ENCODE assay signal across 17 cellular contexts in genomic region chr21:33185852-33186251, GRCh38. TPM values are rescaled to one million over a fixed set of nuclear protein-coding genes. Genes with fewer than 3 reads are reported as not detected.
DNase-seq lines count a peak whose midpoint lies in the region; ATAC-seq and TF ChIP-seq lines count a peak whose summit lies in the region.
"Had no signal": no experiment of that assay in that cellular context is flagged by ENCODE, and none has a peak within 500 bp of the region (broad histone marks: within the 10 kb centered on the region; RNA-seq: fewer than 3 reads in every experiment).

No MANE protein-coding gene starts in this region.

- no peaks in the 10 kb centered on the region for H3K27me3 ChIP-seq in CD4-positive, CD25-positive, alpha-beta regulatory T cell (ENCODE audit: control insufficient read depth, insufficient read depth, low read length)
- H3K27me3 ChIP-seq in CD8-positive, alpha-beta memory T cell (ENCODE audit: insufficient read depth, low read length, poor library complexity, severe bottlenecking) = no peaks in the 10 kb centered on the region
- H3K27me3 ChIP-seq: thyroid gland had no signal

- H3K9me3 ChIP-seq in CD4-positive, CD25-positive, alpha-beta regulatory T cell (ENCODE audit: control insufficient read depth in 2 of 2, low read length in 2 of 2) = no peaks in the 10 kb centered on the region
- H3K9me3 ChIP-seq in CD8-positive, alpha-beta memory T cell (ENCODE audit: low read length) = no peaks in the 10 kb centered on the region
- H3K9me3 ChIP-seq: SJSA1, thyroid gland had no signal

- peak overlapping the region; percentile 36 to 81 (median 64) for H3K4me3 Mint-ChIP-seq in CD4-positive, CD25-positive, alpha-beta regulatory T cell
- peak overlapping the region in 6 of 7 donors; percentile 50 to 80 (median 58) for H3K4me3 Mint-ChIP-seq in CD8-positive, alpha-beta memory T cell
- H3K4me3 Mint-ChIP-seq in activated CD8-positive, alpha-beta T cell treated with anti-CD3 and anti-CD28 coated beads, Interleukin-2, amount 10 ng/mL, durations not matched to agents 7 days and 5 days = peak overlapping the region; percentile 32
- no peak overlapping the region for H3K4me3 Mint-ChIP-seq in memory B cell
- H3K4me3 Mint-ChIP-seq: B cell, HFFc6 had no signal

- CTCF ChIA-PET in CD8-positive, alpha-beta memory T cell (lab: Charles Lee) = interaction anchor here (1.0 to 4.9 kb wide), 4 partner anchors 11 to 246 kb away, joined by 3 to 33 read pairs (median 3); no protein-coding TSS in a partner anchor
- CTCF ChIA-PET in activated CD8-positive, alpha-beta T cell treated with anti-CD3 and anti-CD28 coated beads, Interleukin-2, amount 10 ng/mL, durations not matched to agents 7 days and 5 days (lab: Charles Lee) = interaction anchor here (0.6 to 2.4 kb wide), 11 partner anchors 8 to 421 kb away, joined by 3 to 23 read pairs (median 3); no protein-coding TSS in a partner anchor

- peaks cover 0 to 3% (median 0%) of the 10 kb centered on the region in 7 donors for H3K9me3 Mint-ChIP-seq in CD4-positive, CD25-positive, alpha-beta regulatory T cell
- H3K9me3 Mint-ChIP-seq in CD8-positive, alpha-beta memory T cell = no peaks in the 10 kb centered on the region
- H3K9me3 Mint-ChIP-seq in activated CD8-positive, alpha-beta T cell treated with anti-CD3 and anti-CD28 coated beads, Interleukin-2, amount 10 ng/mL, durations not matched to agents 7 days and 5 days (ENCODE audit: insufficient read depth) = no peaks in the 10 kb centered on the region
- H3K9me3 Mint-ChIP-seq in memory B cell = peaks cover 3% of the 10 kb centered on the region
- H3K9me3 Mint-ChIP-seq: HFFc6 had no signal

- peaks cover 8% of the 10 kb centered on the region for H3K27me3 Mint-ChIP-seq in CD4-positive, CD25-positive, alpha-beta regulatory T cell
- H3K27me3 Mint-ChIP-seq in CD8-positive, alpha-beta memory T cell = no peaks in the 10 kb centered on the region
- peaks cover 22% of the 10 kb centered on the region for H3K27me3 Mint-ChIP-seq in activated CD8-positive, alpha-beta T cell treated with anti-CD3 and anti-CD28 coated beads, Interleukin-2, amount 10 ng/mL, durations not matched to agents 7 days and 5 days (ENCODE audit: low read depth)
- H3K27me3 Mint-ChIP-seq in memory B cell = peaks cover 14% of the 10 kb centered on the region

- H3K36me3 ChIP-seq in CD4-positive, CD25-positive, alpha-beta regulatory T cell (ENCODE audit: control insufficient read depth, insufficient read depth, low read length) = no peaks in the 10 kb centered on the region
- no peaks in the 10 kb centered on the region for H3K36me3 ChIP-seq in CD8-positive, alpha-beta memory T cell (ENCODE audit: insufficient read depth, low read length)
- H3K36me3 ChIP-seq: SJSA1, thyroid gland had no signal

- no peaks in the 10 kb centered on the region for H3K36me3 Mint-ChIP-seq in CD4-positive, CD25-positive, alpha-beta regulatory T cell
- peaks cover 0 to 13% (median 5%) of the 10 kb centered on the region in 3 donors for H3K36me3 Mint-ChIP-seq in CD8-positive, alpha-beta memory T cell
- peaks cover 8% of the 10 kb centered on the region for H3K36me3 Mint-ChIP-seq in activated CD8-positive, alpha-beta T cell treated with anti-CD3 and anti-CD28 coated beads, Interleukin-2, amount 10 ng/mL, durations not matched to agents 7 days and 5 days (ENCODE audit: low read depth)
- no peaks in the 10 kb centered on the region for H3K36me3 Mint-ChIP-seq in memory B cell

- peak overlapping the region; percentile 65 for H3K27ac ChIP-seq in CD4-positive, CD25-positive, alpha-beta regulatory T cell (ENCODE audit: insufficient read depth, low read length, poor library complexity, severe bottlenecking)
- no peak overlapping the region for H3K27ac ChIP-seq in CD8-positive, alpha-beta memory T cell (ENCODE audit: low read depth, low read length)
- H3K27ac ChIP-seq: SJSA1 had no signal

- peak overlapping the region; percentile 88 to 99 (median 89) for H3K27ac Mint-ChIP-seq in CD4-positive, CD25-positive, alpha-beta regulatory T cell
- peak overlapping the region; percentile 11 to 93 (median 64) for H3K27ac Mint-ChIP-seq in CD8-positive, alpha-beta memory T cell
- H3K27ac Mint-ChIP-seq in activated CD8-positive, alpha-beta T cell treated with anti-CD3 and anti-CD28 coated beads, Interleukin-2, amount 10 ng/mL, durations not matched to agents 7 days and 5 days = peak overlapping the region; percentile 84
- no peak overlapping the region for H3K27ac Mint-ChIP-seq in memory B cell
- H3K27ac Mint-ChIP-seq: B cell, HFFc6 had no signal

- POLR2A ChIA-PET in CD8-positive, alpha-beta memory T cell (lab: Charles Lee) = interaction anchor here (0.6 to 1.5 kb wide), 3 partner anchors 80 to 354 kb away, joined by 4 to 11 read pairs (median 5); no protein-coding TSS in a partner anchor
- POLR2A ChIA-PET in activated CD8-positive, alpha-beta T cell treated with anti-CD3 and anti-CD28 coated beads, Interleukin-2, amount 10 ng/mL, durations not matched to agents 7 days and 5 days (lab: Charles Lee) = no interaction called here

- peak overlapping the region; percentile 75 for H3K4me3 ChIP-seq in CD4-positive, CD25-positive, alpha-beta regulatory T cell (ENCODE audit: low read depth, low read length)
- peak overlapping the region; percentile 45 for H3K4me3 ChIP-seq in CD8-positive, alpha-beta memory T cell (ENCODE audit: low read length)
- H3K4me3 ChIP-seq: SJSA1, thyroid gland had no signal

- ATAC-seq in CD4-positive, CD25-positive, alpha-beta regulatory T cell (ENCODE audit: low read depth in 2 of 2) = peak; percentile 94 to 96
- ATAC-seq in activated CD8-positive, alpha-beta T cell treated with anti-CD3 and anti-CD28 coated beads, Interleukin-2, amount 10 ng/mL, durations not matched to agents 7 days and 5 days = peak; percentile 87
- peak; percentile 31 for ATAC-seq in memory B cell (ENCODE audit: low read depth)
- ATAC-seq: PC-3 had no signal

- no peak for TF ChIP-seq CTCF in GM10266 (IDR thresholded peaks at IDR 0.05; ENCODE audit: control insufficient read depth, insufficient read depth, low read depth, missing control alignments)

- DNase-seq in CD4-positive, CD25-positive, alpha-beta regulatory T cell = peak in 2 of 3 donors; percentile 67 to 86
- peak in 2 of 5 donors; percentile 45 to 52 for DNase-seq in CD8-positive, alpha-beta memory T cell
- peak; percentile 47 for DNase-seq in activated CD8-positive, alpha-beta T cell treated with anti-CD3 and anti-CD28 coated beads, Interleukin-2, amount 10 ng/mL, durations not matched to agents 7 days and 5 days
- DNase-seq in memory B cell (ENCODE audit: low spot score in 2 of 2) (no peak), EL (no peak), GM10266 (ENCODE audit: extremely low spot score) (no peak)
- DNase-seq in stimulated activated CD4-positive, alpha-beta T cell treated with anti-CD3 and anti-CD28 coated beads, Interleukin-2, amount 100 ng/mL, for 48 hours = no peak
- DNase-seq: caudate nucleus; DMS79; effector CD8-positive, alpha-beta T cell; HFFc6; NCI-H2081 treated with DMSO at 0.1 percent for 48 hours; NCI-H524 treated with DMSO at 0.1 percent for 48 hours; PC-3; thyroid gland had no signal

- peaks cover 40% of the 10 kb centered on the region for H3K4me1 ChIP-seq in CD4-positive, CD25-positive, alpha-beta regulatory T cell (ENCODE audit: control insufficient read depth, insufficient read depth, low read length, poor library complexity, severe bottlenecking)
- H3K4me1 ChIP-seq in CD8-positive, alpha-beta memory T cell (ENCODE audit: insufficient read depth, low read length) = peaks cover 28% of the 10 kb centered on the region
- H3K4me1 ChIP-seq: SJSA1 had no signal

- H3K4me1 Mint-ChIP-seq in CD4-positive, CD25-positive, alpha-beta regulatory T cell = peaks cover 18 to 73% (median 46%) of the 10 kb centered on the region in 4 donors
- H3K4me1 Mint-ChIP-seq in CD8-positive, alpha-beta memory T cell = peaks cover 28 to 37% (median 32%) of the 10 kb centered on the region in 3 donors
- H3K4me1 Mint-ChIP-seq in activated CD8-positive, alpha-beta T cell treated with anti-CD3 and anti-CD28 coated beads, Interleukin-2, amount 10 ng/mL, durations not matched to agents 7 days and 5 days (ENCODE audit: low read depth) = peaks cover 27% of the 10 kb centered on the region
- H3K4me1 Mint-ChIP-seq in memory B cell = peaks cover 14% of the 10 kb centered on the region

RNA-seq across cellular contexts. Expression of gene IFNAR2, which starts 43.9 kb away (rescaled TPM):
- 56.9 TPM for total RNA-seq in CD4-positive, CD25-positive, alpha-beta regulatory T cell
- polyA plus RNA-seq in CD4-positive, CD25-positive, alpha-beta regulatory T cell = 100 to 1,000 TPM; 110 to 121 (median 111) TPM
- 10 to 100 TPM; 23.4 to 26.4 TPM for total RNA-seq in CD8-positive, alpha-beta memory T cell
- 85.3 TPM for polyA plus RNA-seq in CD8-positive, alpha-beta memory T cell
- 10 to 100 TPM; 54.6 to 62.4 TPM for total RNA-seq in activated CD8-positive, alpha-beta T cell treated with anti-CD3 and anti-CD28 coated beads, Interleukin-2, amount 10 ng/mL, durations not matched to agents 7 days and 5 days

Comparison
In these comparisons a context has a peak if more than half of its experiments do, and no peak if none do; other contexts are left out.
1. ATAC-seq: peak in every context shown above with its lines; median percentile 95 in CD4-positive, CD25-positive, alpha-beta regulatory T cell; 87 in activated CD8-positive, alpha-beta T cell treated with anti-CD3 and anti-CD28 coated beads, Interleukin-2, amount 10 ng/mL, durations not matched to agents 7 days and 5 days; 31 in memory B cell.
2. DNase-seq: peak in CD4-positive, CD25-positive, alpha-beta regulatory T cell (2 of 3) and activated CD8-positive, alpha-beta T cell treated with anti-CD3 and anti-CD28 coated beads, Interleukin-2, amount 10 ng/mL, durations not matched to agents 7 days and 5 days (single experiment); none in memory B cell (0 of 2), stimulated activated CD4-positive, alpha-beta T cell treated with anti-CD3 and anti-CD28 coated beads, Interleukin-2, amount 100 ng/mL, for 48 hours (0 of 2), EL (single experiment) and GM10266 (single experiment).